In the genomic region with DNA sequence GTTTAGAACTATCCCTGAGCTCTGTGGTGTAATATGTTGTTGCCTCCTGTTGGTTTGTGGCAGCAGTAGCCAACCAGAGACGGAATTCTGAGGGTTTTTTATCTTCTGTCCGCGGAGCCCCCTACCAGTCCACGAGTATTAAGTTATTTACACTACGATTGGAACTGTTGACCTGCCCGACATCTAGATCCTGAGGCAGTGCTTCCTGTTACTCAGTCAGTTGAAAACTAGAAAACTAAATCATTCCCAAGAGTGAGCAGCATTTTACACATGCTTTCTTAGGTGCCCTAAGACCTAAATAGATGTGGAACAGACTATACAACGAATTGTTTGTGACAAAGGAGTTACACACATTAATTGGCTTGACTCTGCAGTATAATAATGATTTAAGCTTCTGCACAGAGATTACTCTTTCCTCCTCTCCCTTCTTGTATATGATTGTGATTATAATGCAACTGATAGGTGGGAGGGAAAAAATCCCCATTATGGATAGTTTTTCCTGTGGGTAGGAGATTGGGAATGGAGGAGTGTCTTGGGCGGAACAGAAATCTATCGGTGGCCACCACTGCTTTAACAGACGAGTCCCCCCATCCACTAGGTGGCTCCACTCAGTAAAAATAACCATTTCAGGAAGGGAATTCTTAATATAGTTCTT, we compare ENCODE assay signal across 1 cellular context.
TF ChIP-seq lines count a peak whose summit lies in the region.

No MANE protein-coding gene starts in this region.

TF ChIP-seq in HepG2, 621 proteins besides CTCF, POLR2A, EP300 and RAD21 (continued from another document and continues in another):
- TF ChIP-seq, protein P1, sequence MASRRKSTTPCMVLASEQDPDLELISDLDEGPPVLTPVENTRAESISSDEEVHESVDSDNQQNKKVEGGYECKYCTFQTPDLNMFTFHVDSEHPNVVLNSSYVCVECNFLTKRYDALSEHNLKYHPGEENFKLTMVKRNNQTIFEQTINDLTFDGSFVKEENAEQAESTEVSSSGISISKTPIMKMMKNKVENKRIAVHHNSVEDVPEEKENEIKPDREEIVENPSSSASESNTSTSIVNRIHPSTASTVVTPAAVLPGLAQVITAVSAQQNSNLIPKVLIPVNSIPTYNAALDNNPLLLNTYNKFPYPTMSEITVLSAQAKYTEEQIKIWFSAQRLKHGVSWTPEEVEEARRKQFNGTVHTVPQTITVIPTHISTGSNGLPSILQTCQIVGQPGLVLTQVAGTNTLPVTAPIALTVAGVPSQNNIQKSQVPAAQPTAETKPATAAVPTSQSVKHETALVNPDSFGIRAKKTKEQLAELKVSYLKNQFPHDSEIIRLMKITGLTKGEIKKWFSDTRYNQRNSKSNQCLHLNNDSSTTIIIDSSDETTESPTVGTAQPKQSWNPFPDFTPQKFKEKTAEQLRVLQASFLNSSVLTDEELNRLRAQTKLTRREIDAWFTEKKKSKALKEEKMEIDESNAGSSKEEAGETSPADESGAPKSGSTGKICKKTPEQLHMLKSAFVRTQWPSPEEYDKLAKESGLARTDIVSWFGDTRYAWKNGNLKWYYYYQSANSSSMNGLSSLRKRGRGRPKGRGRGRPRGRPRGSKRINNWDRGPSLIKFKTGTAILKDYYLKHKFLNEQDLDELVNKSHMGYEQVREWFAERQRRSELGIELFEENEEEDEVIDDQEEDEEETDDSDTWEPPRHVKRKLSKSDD (CRISPR knock-in tag; IDR thresholded peaks at IDR 0.05; ENCODE audit: low read depth): peak; percentile 42; the same call in 1 of the 2 replicates
- TF ChIP-seq KDM2A (CRISPR knock-in tag; IDR thresholded peaks at IDR 0.05; ENCODE audit: borderline replicate concordance, low read depth) (no peak), ZNF703 (CRISPR knock-in tag; IDR thresholded peaks at IDR 0.05; ENCODE audit: borderline replicate concordance) (no peak), SRSF1 (optimal IDR thresholded peaks at IDR 0.05; ENCODE audit: low read depth, low read length) (no peak), HNRNPUL1 (IDR thresholded peaks at IDR 0.05; ENCODE audit: low read depth, low read length) (no peak), RBM22 (optimal IDR thresholded peaks at IDR 0.05; ENCODE audit: low read length) (peak; percentile 87), TMF1 (CRISPR knock-in tag; IDR thresholded peaks at IDR 0.05; ENCODE audit: low read depth) (no peak), PRPF4 (IDR thresholded peaks at IDR 0.05; ENCODE audit: low read depth, low read length, poor library complexity, severe bottlenecking) (no peak), ZNF619 (CRISPR knock-in tag; IDR thresholded peaks at IDR 0.05) (no peak), ZNF614 (CRISPR knock-in tag; IDR thresholded peaks at IDR 0.05; ENCODE audit: borderline replicate concordance) (no peak), ISX (CRISPR knock-in tag; conservative IDR thresholded peaks at IDR 0.05) (no peak; the same call in 1 of the 2 replicates), ZNF672 (CRISPR knock-in tag; IDR thresholded peaks at IDR 0.05) (no peak), JUND (CRISPR knock-in tag; IDR thresholded peaks at IDR 0.05) (no peak), SIX1 (CRISPR knock-in tag; IDR thresholded peaks at IDR 0.05; ENCODE audit: borderline replicate concordance) (no peak; the same call in 1 of the 2 replicates), ERF (CRISPR knock-in tag; IDR thresholded peaks at IDR 0.05) (peak; percentile 60; the same call in 1 of the 2 replicates), POGZ (CRISPR knock-in tag; IDR thresholded peaks at IDR 0.05) (peak; percentile 97), ZNF138 (CRISPR knock-in tag; IDR thresholded peaks at IDR 0.05; ENCODE audit: low read depth) (no peak), ZNF850 (CRISPR knock-in tag; conservative IDR thresholded peaks at IDR 0.05) (no peak), MEIS2 (CRISPR knock-in tag; IDR thresholded peaks at IDR 0.05) (no peak), SOX13 (IDR thresholded peaks at IDR 0.05) (no peak), SOX13 (CRISPR knock-in tag; conservative IDR thresholded peaks at IDR 0.05 in 1 of 2, IDR thresholded peaks at IDR 0.05 in 1 of 2) (peak in 1 of 2 experiments; percentile 55; a peak in 1 of 4 replicates), MAFF (IDR thresholded peaks at IDR 0.05; ENCODE audit: low read depth, low read length) (no peak), ZNF263 (CRISPR knock-in tag; IDR thresholded peaks at IDR 0.05) (no peak), HMG20A (CRISPR knock-in tag; IDR thresholded peaks at IDR 0.05; ENCODE audit: borderline replicate concordance) (no peak), CENPT (CRISPR knock-in tag; IDR thresholded peaks at IDR 0.05; ENCODE audit: low read depth) (no peak), CC2D1A (CRISPR knock-in tag; IDR thresholded peaks at IDR 0.05) (0 out of 2 replicates have a peak, but pooled peaks have one; percentile 12), MIXL1 (CRISPR knock-in tag; IDR thresholded peaks at IDR 0.05) (peak; percentile 40), KMT2B (CRISPR knock-in tag; IDR thresholded peaks at IDR 0.05) (0 out of 2 replicates have a peak, but pooled peaks have one; percentile 49)
- TF ChIP-seq, protein P2, sequence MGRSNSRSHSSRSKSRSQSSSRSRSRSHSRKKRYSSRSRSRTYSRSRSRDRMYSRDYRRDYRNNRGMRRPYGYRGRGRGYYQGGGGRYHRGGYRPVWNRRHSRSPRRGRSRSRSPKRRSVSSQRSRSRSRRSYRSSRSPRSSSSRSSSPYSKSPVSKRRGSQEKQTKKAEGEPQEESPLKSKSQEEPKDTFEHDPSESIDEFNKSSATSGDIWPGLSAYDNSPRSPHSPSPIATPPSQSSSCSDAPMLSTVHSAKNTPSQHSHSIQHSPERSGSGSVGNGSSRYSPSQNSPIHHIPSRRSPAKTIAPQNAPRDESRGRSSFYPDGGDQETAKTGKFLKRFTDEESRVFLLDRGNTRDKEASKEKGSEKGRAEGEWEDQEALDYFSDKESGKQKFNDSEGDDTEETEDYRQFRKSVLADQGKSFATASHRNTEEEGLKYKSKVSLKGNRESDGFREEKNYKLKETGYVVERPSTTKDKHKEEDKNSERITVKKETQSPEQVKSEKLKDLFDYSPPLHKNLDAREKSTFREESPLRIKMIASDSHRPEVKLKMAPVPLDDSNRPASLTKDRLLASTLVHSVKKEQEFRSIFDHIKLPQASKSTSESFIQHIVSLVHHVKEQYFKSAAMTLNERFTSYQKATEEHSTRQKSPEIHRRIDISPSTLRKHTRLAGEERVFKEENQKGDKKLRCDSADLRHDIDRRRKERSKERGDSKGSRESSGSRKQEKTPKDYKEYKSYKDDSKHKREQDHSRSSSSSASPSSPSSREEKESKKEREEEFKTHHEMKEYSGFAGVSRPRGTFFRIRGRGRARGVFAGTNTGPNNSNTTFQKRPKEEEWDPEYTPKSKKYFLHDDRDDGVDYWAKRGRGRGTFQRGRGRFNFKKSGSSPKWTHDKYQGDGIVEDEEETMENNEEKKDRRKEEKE (IDR thresholded peaks at IDR 0.05): no peak
- TF ChIP-seq, protein P3, sequence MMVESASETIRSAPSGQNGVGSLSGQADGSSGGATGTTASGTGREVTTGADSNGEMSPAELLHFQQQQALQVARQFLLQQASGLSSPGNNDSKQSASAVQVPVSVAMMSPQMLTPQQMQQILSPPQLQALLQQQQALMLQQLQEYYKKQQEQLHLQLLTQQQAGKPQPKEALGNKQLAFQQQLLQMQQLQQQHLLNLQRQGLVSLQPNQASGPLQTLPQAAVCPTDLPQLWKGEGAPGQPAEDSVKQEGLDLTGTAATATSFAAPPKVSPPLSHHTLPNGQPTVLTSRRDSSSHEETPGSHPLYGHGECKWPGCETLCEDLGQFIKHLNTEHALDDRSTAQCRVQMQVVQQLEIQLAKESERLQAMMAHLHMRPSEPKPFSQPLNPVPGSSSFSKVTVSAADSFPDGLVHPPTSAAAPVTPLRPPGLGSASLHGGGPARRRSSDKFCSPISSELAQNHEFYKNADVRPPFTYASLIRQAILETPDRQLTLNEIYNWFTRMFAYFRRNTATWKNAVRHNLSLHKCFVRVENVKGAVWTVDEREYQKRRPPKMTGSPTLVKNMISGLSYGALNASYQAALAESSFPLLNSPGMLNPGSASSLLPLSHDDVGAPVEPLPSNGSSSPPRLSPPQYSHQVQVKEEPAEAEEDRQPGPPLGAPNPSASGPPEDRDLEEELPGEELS (CRISPR knock-in tag; IDR thresholded peaks at IDR 0.05): no peak
- TF ChIP-seq, protein P4, sequence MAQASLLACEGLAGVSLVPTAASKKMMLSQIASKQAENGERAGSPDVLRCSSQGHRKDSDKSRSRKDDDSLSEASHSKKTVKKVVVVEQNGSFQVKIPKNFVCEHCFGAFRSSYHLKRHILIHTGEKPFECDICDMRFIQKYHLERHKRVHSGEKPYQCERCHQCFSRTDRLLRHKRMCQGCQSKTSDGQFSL (CRISPR knock-in tag; IDR thresholded peaks at IDR 0.05): peak; percentile 16; the same call in 1 of the 2 replicates
- TF ChIP-seq, protein P5, sequence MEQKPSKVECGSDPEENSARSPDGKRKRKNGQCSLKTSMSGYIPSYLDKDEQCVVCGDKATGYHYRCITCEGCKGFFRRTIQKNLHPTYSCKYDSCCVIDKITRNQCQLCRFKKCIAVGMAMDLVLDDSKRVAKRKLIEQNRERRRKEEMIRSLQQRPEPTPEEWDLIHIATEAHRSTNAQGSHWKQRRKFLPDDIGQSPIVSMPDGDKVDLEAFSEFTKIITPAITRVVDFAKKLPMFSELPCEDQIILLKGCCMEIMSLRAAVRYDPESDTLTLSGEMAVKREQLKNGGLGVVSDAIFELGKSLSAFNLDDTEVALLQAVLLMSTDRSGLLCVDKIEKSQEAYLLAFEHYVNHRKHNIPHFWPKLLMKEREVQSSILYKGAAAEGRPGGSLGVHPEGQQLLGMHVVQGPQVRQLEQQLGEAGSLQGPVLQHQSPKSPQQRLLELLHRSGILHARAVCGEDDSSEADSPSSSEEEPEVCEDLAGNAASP (CRISPR knock-in tag; IDR thresholded peaks at IDR 0.05; ENCODE audit: borderline replicate concordance): 0 out of 2 replicates have a peak, but pooled peaks have one; percentile 9
- TF ChIP-seq, protein P6, sequence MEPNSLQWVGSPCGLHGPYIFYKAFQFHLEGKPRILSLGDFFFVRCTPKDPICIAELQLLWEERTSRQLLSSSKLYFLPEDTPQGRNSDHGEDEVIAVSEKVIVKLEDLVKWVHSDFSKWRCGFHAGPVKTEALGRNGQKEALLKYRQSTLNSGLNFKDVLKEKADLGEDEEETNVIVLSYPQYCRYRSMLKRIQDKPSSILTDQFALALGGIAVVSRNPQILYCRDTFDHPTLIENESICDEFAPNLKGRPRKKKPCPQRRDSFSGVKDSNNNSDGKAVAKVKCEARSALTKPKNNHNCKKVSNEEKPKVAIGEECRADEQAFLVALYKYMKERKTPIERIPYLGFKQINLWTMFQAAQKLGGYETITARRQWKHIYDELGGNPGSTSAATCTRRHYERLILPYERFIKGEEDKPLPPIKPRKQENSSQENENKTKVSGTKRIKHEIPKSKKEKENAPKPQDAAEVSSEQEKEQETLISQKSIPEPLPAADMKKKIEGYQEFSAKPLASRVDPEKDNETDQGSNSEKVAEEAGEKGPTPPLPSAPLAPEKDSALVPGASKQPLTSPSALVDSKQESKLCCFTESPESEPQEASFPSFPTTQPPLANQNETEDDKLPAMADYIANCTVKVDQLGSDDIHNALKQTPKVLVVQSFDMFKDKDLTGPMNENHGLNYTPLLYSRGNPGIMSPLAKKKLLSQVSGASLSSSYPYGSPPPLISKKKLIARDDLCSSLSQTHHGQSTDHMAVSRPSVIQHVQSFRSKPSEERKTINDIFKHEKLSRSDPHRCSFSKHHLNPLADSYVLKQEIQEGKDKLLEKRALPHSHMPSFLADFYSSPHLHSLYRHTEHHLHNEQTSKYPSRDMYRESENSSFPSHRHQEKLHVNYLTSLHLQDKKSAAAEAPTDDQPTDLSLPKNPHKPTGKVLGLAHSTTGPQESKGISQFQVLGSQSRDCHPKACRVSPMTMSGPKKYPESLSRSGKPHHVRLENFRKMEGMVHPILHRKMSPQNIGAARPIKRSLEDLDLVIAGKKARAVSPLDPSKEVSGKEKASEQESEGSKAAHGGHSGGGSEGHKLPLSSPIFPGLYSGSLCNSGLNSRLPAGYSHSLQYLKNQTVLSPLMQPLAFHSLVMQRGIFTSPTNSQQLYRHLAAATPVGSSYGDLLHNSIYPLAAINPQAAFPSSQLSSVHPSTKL (CRISPR knock-in tag; IDR thresholded peaks at IDR 0.05): peak; percentile 44; the same call in 1 of the 2 replicates
- TF ChIP-seq, protein P7, sequence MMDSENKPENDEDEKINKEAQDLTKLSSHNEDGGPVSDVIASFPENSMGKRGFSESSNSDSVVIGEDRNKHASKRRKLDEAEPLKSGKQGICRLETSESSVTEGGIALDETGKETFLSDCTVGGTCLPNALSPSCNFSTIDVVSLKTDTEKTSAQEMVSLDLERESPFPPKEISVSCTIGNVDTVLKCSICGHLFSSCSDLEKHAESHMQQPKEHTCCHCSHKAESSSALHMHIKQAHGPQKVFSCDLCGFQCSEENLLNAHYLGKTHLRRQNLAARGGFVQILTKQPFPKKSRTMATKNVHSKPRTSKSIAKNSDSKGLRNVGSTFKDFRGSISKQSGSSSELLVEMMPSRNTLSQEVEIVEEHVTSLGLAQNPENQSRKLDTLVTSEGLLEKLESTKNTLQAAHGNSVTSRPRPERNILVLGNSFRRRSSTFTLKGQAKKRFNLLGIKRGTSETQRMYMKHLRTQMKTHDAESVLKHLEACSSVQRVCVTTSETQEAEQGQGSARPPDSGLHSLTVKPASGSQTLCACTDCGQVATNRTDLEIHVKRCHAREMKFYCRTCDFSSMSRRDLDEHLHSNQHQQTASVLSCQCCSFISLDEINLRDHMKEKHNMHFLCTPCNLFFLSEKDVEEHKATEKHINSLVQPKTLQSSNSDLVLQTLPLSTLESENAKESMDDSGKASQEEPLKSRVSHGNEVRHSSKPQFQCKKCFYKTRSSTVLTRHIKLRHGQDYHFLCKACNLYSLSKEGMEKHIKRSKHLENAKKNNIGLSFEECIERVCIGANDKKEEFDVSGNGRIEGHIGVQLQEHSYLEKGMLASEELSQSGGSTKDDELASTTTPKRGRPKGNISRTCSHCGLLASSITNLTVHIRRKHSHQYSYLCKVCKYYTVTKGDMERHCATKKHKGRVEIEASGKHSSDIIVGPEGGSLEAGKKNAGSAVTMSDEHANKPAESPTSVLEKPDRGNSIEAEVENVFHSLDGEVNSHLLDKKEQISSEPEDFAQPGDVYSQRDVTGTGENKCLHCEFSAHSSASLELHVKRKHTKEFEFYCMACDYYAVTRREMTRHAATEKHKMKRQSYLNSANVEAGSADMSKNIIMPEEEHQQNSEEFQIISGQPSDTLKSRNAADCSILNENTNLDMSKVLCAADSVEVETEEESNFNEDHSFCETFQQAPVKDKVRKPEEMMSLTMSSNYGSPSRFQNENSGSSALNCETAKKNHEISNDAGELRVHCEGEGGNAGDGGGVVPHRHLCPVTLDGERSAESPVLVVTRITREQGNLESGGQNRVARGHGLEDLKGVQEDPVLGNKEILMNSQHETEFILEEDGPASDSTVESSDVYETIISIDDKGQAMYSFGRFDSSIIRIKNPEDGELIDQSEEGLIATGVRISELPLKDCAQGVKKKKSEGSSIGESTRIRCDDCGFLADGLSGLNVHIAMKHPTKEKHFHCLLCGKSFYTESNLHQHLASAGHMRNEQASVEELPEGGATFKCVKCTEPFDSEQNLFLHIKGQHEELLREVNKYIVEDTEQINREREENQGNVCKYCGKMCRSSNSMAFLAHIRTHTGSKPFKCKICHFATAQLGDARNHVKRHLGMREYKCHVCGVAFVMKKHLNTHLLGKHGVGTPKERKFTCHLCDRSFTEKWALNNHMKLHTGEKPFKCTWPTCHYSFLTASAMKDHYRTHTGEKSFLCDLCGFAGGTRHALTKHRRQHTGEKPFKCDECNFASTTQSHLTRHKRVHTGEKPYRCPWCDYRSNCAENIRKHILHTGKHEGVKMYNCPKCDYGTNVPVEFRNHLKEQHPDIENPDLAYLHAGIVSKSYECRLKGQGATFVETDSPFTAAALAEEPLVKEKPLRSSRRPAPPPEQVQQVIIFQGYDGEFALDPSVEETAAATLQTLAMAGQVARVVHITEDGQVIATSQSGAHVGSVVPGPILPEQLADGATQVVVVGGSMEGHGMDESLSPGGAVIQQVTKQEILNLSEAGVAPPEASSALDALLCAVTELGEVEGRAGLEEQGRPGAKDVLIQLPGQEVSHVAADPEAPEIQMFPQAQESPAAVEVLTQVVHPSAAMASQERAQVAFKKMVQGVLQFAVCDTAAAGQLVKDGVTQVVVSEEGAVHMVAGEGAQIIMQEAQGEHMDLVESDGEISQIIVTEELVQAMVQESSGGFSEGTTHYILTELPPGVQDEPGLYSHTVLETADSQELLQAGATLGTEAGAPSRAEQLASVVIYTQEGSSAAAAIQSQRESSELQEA (CRISPR knock-in tag; IDR thresholded peaks at IDR 0.05; ENCODE audit: not compliant biosample characterization): no peak
